In the genomic region with DNA sequence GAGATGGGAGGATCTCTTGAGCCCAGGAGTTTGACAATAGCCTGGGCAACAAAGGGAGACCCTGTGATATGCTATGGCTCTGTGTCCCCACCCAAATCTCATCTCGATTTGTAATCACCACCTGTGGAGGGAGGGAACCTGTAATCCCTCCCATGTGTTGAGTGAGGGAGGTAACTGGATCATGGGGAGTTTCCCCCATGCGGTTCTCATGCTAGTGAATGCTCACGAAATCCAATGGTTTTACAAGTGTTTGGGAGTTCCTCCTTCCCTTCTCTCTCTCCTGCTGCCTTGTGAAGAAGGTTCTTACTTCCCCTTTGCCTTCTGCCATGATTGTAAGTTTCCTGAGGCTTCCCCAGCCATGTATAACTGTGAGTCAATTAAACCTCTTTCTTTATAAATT, we compare ENCODE assay signal across 1 cellular context.
TF ChIP-seq lines count a peak whose summit lies in the region.

No MANE protein-coding gene starts in this region.

TF ChIP-seq in HepG2, 621 proteins besides CTCF, POLR2A, EP300 and RAD21:
- TF ChIP-seq ZNF282 (IDR thresholded peaks at IDR 0.05; ENCODE audit: partially characterized antibody) (no peak), ZBTB10 (CRISPR knock-in tag; IDR thresholded peaks at IDR 0.05; ENCODE audit: borderline replicate concordance) (no peak), KLF13 (CRISPR knock-in tag; IDR thresholded peaks at IDR 0.05) (no peak), ZNF136 (CRISPR knock-in tag; IDR thresholded peaks at IDR 0.05; ENCODE audit: low read depth) (no peak), ZNF710 (CRISPR knock-in tag; IDR thresholded peaks at IDR 0.05; ENCODE audit: borderline replicate concordance) (no peak), ZNF749 (CRISPR knock-in tag; IDR thresholded peaks at IDR 0.05; ENCODE audit: borderline replicate concordance) (no peak), ZNF839 (CRISPR knock-in tag; IDR thresholded peaks at IDR 0.05; ENCODE audit: borderline replicate concordance) (no peak)
